ENCODE assay signal across 10 cellular contexts in genomic region chr5:73499756-73500155, GRCh38. TPM values are rescaled to one million over a fixed set of nuclear protein-coding genes. Genes with fewer than 3 reads are reported as not detected.
A peak's percentile ranks its signal among the peaks of the same experiment; 100 is the strongest.
DNase-seq lines count a peak whose midpoint lies in the region; ATAC-seq and TF ChIP-seq lines count a peak whose summit lies in the region.
"Had no signal": no experiment of that assay in that cellular context is flagged by ENCODE, and none has a peak within 500 bp of the region (broad histone marks: within the 10 kb centered on the region; RNA-seq: fewer than 3 reads in every experiment).

No MANE protein-coding gene starts in this region.

- H3K9me3 ChIP-seq in left lung: no peaks in the 10 kb centered on the region
- no peaks in the 10 kb centered on the region for H3K9me3 ChIP-seq in tibial nerve

- no peaks in the 10 kb centered on the region for H3K27me3 Mint-ChIP-seq in activated naive CD4-positive, alpha-beta T cell treated with anti-CD3 and anti-CD28 coated beads, Interleukin-2, amount 50 U/mL, for 24 hours
- no peaks in the 10 kb centered on the region for H3K27me3 Mint-ChIP-seq in activated naive CD8-positive, alpha-beta T cell treated with anti-CD3 and anti-CD28 coated beads, Interleukin-2, amount 50 U/mL, for 24 hours

- H3K4me1 ChIP-seq in left lung: peaks cover 14 to 26% of the 10 kb centered on the region in 2 donors
- H3K4me1 ChIP-seq in tibial nerve: peaks cover 0 to 56% (median 20%) of the 10 kb centered on the region in 4 donors

- H3K36me3 ChIP-seq in left lung (peaks cover 10 to 37% of the 10 kb centered on the region in 2 donors), tibial nerve (peaks cover 7 to 36% (median 7%) of the 10 kb centered on the region in 3 donors)

- 68 to 74% methylated on average over 2 of the region's 2 CpGs for WGBS in tibial nerve, 2 donors

- peak overlapping the region; percentile 99 for H3K27ac Mint-ChIP-seq in activated naive CD4-positive, alpha-beta T cell treated with anti-CD3 and anti-CD28 coated beads, Interleukin-2, amount 50 U/mL, for 24 hours
- peak overlapping the region; percentile 98 for H3K27ac Mint-ChIP-seq in activated naive CD8-positive, alpha-beta T cell treated with anti-CD3 and anti-CD28 coated beads, Interleukin-2, amount 50 U/mL, for 24 hours

- H3K4me1 Mint-ChIP-seq in activated naive CD4-positive, alpha-beta T cell treated with anti-CD3 and anti-CD28 coated beads, Interleukin-2, amount 50 U/mL, for 24 hours: peaks cover 38% of the 10 kb centered on the region
- H3K4me1 Mint-ChIP-seq in activated naive CD8-positive, alpha-beta T cell treated with anti-CD3 and anti-CD28 coated beads, Interleukin-2, amount 50 U/mL, for 24 hours: peaks cover 47% of the 10 kb centered on the region

- peaks cover 33% of the 10 kb centered on the region for H3K36me3 Mint-ChIP-seq in activated naive CD4-positive, alpha-beta T cell treated with anti-CD3 and anti-CD28 coated beads, Interleukin-2, amount 50 U/mL, for 24 hours
- H3K36me3 Mint-ChIP-seq in activated naive CD8-positive, alpha-beta T cell treated with anti-CD3 and anti-CD28 coated beads, Interleukin-2, amount 50 U/mL, for 24 hours (ENCODE audit: low read depth): peaks cover 64% of the 10 kb centered on the region

- no peak for TF ChIP-seq POLR2A in tibial nerve (IDR thresholded peaks at IDR 0.05)

- TF ChIP-seq EP300 in tibial nerve (IDR thresholded peaks at IDR 0.05): no peak

- H3K27ac ChIP-seq in left lung (no peak overlapping the region), tibial nerve (peak overlapping the region in 1 of 4 donors; percentile 99)

- intact Hi-C loops in left lung (cut with DNase I): no loop called here

- no peak for TF ChIP-seq CTCF in left lung (IDR thresholded peaks at IDR 0.05)
- TF ChIP-seq CTCF in tibial nerve (IDR thresholded peaks at IDR 0.05): no peak

- no peaks in the 10 kb centered on the region for H3K9me3 Mint-ChIP-seq in activated naive CD4-positive, alpha-beta T cell treated with anti-CD3 and anti-CD28 coated beads, Interleukin-2, amount 50 U/mL, for 24 hours
- no peaks in the 10 kb centered on the region for H3K9me3 Mint-ChIP-seq in activated naive CD8-positive, alpha-beta T cell treated with anti-CD3 and anti-CD28 coated beads, Interleukin-2, amount 50 U/mL, for 24 hours

- no peak for DNase-seq in activated naive CD4-positive, alpha-beta T cell treated with anti-CD3 and anti-CD28 coated beads, Interleukin-2, amount 50 U/mL, for 16 hours
- DNase-seq in activated naive CD8-positive, alpha-beta T cell treated with anti-CD3 and anti-CD28 coated beads, Interleukin-2, amount 50 U/mL, for 24 hours: no peak
- DNase-seq in left lung (no peak), tibial nerve (ENCODE audit: low spot score in 2 of 2) (no peak), middle frontal gyrus (ENCODE audit: extremely low spot score, low spot score) (no peak), kidney glomerular epithelial cell (lab: John Stamatoyannopoulos, UW) (no peak)
- DNase-seq: NCI-H524, retina had no signal

- ATAC-seq in activated naive CD8-positive, alpha-beta T cell treated with anti-CD3 and anti-CD28 coated beads, Interleukin-2, amount 50 U/mL, for 24 hours: no peak
- ATAC-seq in left lung (no peak), GM19351 (IDR thresholded peaks at IDR 0.05; ENCODE audit: unreplicated experiment) (no peak)

- peak overlapping the region; percentile 97 for H3K4me3 Mint-ChIP-seq in activated naive CD4-positive, alpha-beta T cell treated with anti-CD3 and anti-CD28 coated beads, Interleukin-2, amount 50 U/mL, for 24 hours
- H3K4me3 Mint-ChIP-seq in activated naive CD8-positive, alpha-beta T cell treated with anti-CD3 and anti-CD28 coated beads, Interleukin-2, amount 50 U/mL, for 24 hours: peak overlapping the region; percentile 95

- peak overlapping the region; percentile 90 to 95 for H3K4me3 ChIP-seq in left lung
- peak overlapping the region in 3 of 4 donors; percentile 91 to 99 (median 97) for H3K4me3 ChIP-seq in tibial nerve

- peaks cover 0 to 10% of the 10 kb centered on the region in 2 donors for H3K27me3 ChIP-seq in left lung
- H3K27me3 ChIP-seq in tibial nerve: no peaks in the 10 kb centered on the region

RNA-seq across cellular contexts. Expression of gene BTF3, which starts 1.5 kb away (rescaled TPM):
- 100 to 1,000 TPM; 353 to 421 TPM for total RNA-seq in left lung
- 100 to 1,000 TPM; 361 to 435 (median 392) TPM for total RNA-seq in tibial nerve

RNA-seq across cellular contexts. Expression of gene FOXD1, which starts 51.2 kb away (rescaled TPM):
- total RNA-seq in left lung (under 1 TPM; 0.10 to 0.29 TPM), tibial nerve (10 to 100 TPM; 33.9 to 79.3 (median 58.3) TPM)

Comparison
In these comparisons a context has a peak if more than half of its experiments do, and no peak if none do; other contexts are left out.
1. RNA of gene FOXD1, which starts 51.2 kb away (total RNA-seq): 33.9 to 79.3 TPM in tibial nerve; 0.10 to 0.29 TPM in left lung; every median in the first group is over 10 times any median in the second.